8 cellular contexts compared by ENCODE assay signal in genomic region chr6:44338228-44339122, GRCh38. TPM values are rescaled to one million over a fixed set of nuclear protein-coding genes. Genes with fewer than 3 reads are reported as not detected.
DNase-seq lines count a peak whose midpoint lies in the region; ATAC-seq, FAIRE-seq and TF ChIP-seq lines count a peak whose summit lies in the region.

No MANE protein-coding gene starts in this region.

- H3K27me3 ChIP-seq in DOHH2 (ENCODE audit: control insufficient read depth, low read length) (peaks cover 13% of the 10 kb centered on the region), bronchial epithelial cell (ENCODE audit: control insufficient read depth, insufficient read depth, low read length) (peaks cover 13% of the 10 kb centered on the region)

- peak; percentile 24 for DNase-seq in NCI-H226
- peak; percentile 36 for DNase-seq in activated B cell treated with CpG ODN at 0.5 μM for 24 hours
- DNase-seq in bronchial epithelial cell (ENCODE audit: low read depth), result peak; percentile 56
- peak; percentile 54 for DNase-seq in kidney glomerular epithelial cell (lab: John Stamatoyannopoulos, UW)
- DNase-seq in stimulated activated CD4-positive, alpha-beta T cell treated with anti-CD3 and anti-CD28 coated beads, Interleukin-2, amount 100 ng/mL, for 4 hours (ENCODE audit: low read depth), result peak; percentile 58

- no peak for FAIRE-seq in bronchial epithelial cell (lab: Jason Lieb, UNC)

- POLR2A ChIA-PET in activated B cell treated with CpG ODN at 0.5 μM for 24 hours (lab: Charles Lee), result interaction anchor here (1.0 to 1.1 kb wide), 3 partner anchors 49 to 91 kb away, joined by 3 to 4 read pairs (median 3); partner anchors contain the start of genes CDC5L, HSP90AB1 and SLC35B2

- no peaks in the 10 kb centered on the region for H3F3A ChIP-seq in DOHH2 (ENCODE audit: control insufficient read depth, insufficient read depth)

- peaks cover 22% of the 10 kb centered on the region for H3K27me3 Mint-ChIP-seq in activated B cell treated with CpG ODN at 0.5 μM for 24 hours

- H3K4me3 ChIP-seq in DOHH2 (ENCODE audit: low read length), result no peak overlapping the region
- no peak overlapping the region for H3K4me3 ChIP-seq in bronchial epithelial cell (ENCODE audit: low read depth, low read length)

- no peaks in the 10 kb centered on the region for H3K4me1 Mint-ChIP-seq in activated B cell treated with CpG ODN at 0.5 μM for 24 hours

- intact Hi-C loops in activated B cell treated with CpG ODN at 0.5 μM for 24 hours (cut with micrococcal nuclease), result loop anchor here (1.0 to 5.0 kb wide), 6 partner anchors 70 to 566 kb away; partner anchors contain the start of genes SLC29A1 and VEGFA

- no peaks in the 10 kb centered on the region for H3K36me3 ChIP-seq in DOHH2 (ENCODE audit: control insufficient read depth, low read length)
- H3K36me3 ChIP-seq in bronchial epithelial cell (ENCODE audit: control insufficient read depth, insufficient read depth, low read length), result no peaks in the 10 kb centered on the region

- no peak overlapping the region for H3K4me3 Mint-ChIP-seq in activated B cell treated with CpG ODN at 0.5 μM for 24 hours

- CTCF ChIA-PET in activated B cell treated with CpG ODN at 0.5 μM for 24 hours (lab: Charles Lee), result interaction anchor here (0.9 to 5.2 kb wide), 8 partner anchors 8 to 242 kb away, joined by 3 to 39 read pairs (median 4); partner anchors contain the start of gene CDC5L

- H3K27ac Mint-ChIP-seq in activated B cell treated with CpG ODN at 0.5 μM for 24 hours, result no peak overlapping the region

- no peaks in the 10 kb centered on the region for H3K9me2 ChIP-seq in DOHH2 (replicated peaks; ENCODE audit: control insufficient read depth, low read length)

- no peaks in the 10 kb centered on the region for H3K9me3 ChIP-seq in DOHH2 (ENCODE audit: control insufficient read depth, insufficient read depth, low read length)

- ATAC-seq in HG02973 (IDR thresholded peaks at IDR 0.05; ENCODE audit: unreplicated experiment) (peak; percentile 75), activated B cell treated with CpG ODN at 0.5 μM for 24 hours (ENCODE audit: low read depth) (peak; percentile 94), GM21528 (IDR thresholded peaks at IDR 0.05; ENCODE audit: low FRiP score, unreplicated experiment) (no peak)

- no peaks in the 10 kb centered on the region for H3K9me3 Mint-ChIP-seq in activated B cell treated with CpG ODN at 0.5 μM for 24 hours

- H3K79me2 ChIP-seq in DOHH2 (ENCODE audit: control insufficient read depth, low read length), result no peaks in the 10 kb centered on the region

- TF ChIP-seq CTCF in DOHH2 (IDR thresholded peaks at IDR 0.05; ENCODE audit: low read depth, low read length, poor library complexity, severe bottlenecking) (peak; percentile 76), activated B cell treated with CpG ODN at 0.5 μM for 24 hours (IDR thresholded peaks at IDR 0.05) (peak; percentile 58), bronchial epithelial cell (IDR thresholded peaks at IDR 0.05; ENCODE audit: insufficient read depth, low read length, severe bottlenecking) (peak; percentile 69)

- H4K20me1 ChIP-seq in DOHH2 (ENCODE audit: control insufficient read depth, insufficient read depth, low read depth, low read length), result no peaks in the 10 kb centered on the region

- H3K36me3 Mint-ChIP-seq in activated B cell treated with CpG ODN at 0.5 μM for 24 hours (ENCODE audit: low read depth), result no peaks in the 10 kb centered on the region

- no peak overlapping the region for H3K4me2 ChIP-seq in DOHH2 (ENCODE audit: low read length)

- H3K27ac ChIP-seq in DOHH2 (ENCODE audit: low read depth, low read length), result no peak overlapping the region

- peaks cover 17% of the 10 kb centered on the region for H3K4me1 ChIP-seq in DOHH2 (ENCODE audit: control insufficient read depth, low read length)

RNA-seq across cellular contexts. Expression of gene SPATS1, which starts 4.0 kb away (rescaled TPM):
- total RNA-seq in activated B cell treated with CpG ODN at 0.5 μM for 24 hours, result not detected in 2 replicates
- total RNA-seq in bronchial epithelial cell, result not detected in 2 replicates

RNA-seq across cellular contexts. Expression of gene AARS2, which starts 25.3 kb away (rescaled TPM):
- total RNA-seq in activated B cell treated with CpG ODN at 0.5 μM for 24 hours (19.1 and 22.4 TPM in 2 replicates), bronchial epithelial cell (9.5 and 12.4 TPM in 2 replicates)

RNA-seq across cellular contexts. Expression of gene CDC5L, which starts 49.0 kb away (rescaled TPM):
- total RNA-seq in activated B cell treated with CpG ODN at 0.5 μM for 24 hours, result 20.0 and 20.2 TPM in 2 replicates
- total RNA-seq in bronchial epithelial cell, result 16.8 and 18.9 TPM in 2 replicates
